Comparison of ENCODE assay signal across 18 cellular contexts in the genomic region with DNA sequence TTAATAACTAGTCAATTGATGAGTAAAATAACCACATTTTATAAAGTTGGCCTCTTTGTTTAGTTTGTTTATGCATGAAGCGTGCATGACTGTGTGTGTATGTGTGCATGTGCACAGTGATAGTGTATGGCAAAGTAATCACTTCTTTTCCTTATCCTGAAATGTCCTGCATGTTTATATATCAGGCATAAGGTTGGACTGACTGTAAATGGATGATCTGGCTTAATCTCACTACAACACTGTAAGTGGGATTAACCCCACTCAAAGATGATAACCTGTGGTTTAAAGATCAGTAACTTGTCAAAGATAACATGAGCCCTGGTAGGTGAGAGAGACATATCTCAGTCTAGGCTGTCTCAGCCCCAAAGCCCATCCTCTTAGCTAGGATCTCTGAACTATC.
DNase-seq lines count a peak whose midpoint lies in the region; FAIRE-seq and TF ChIP-seq lines count a peak whose summit lies in the region.
"Had no signal": no experiment of that assay in that cellular context is flagged by ENCODE, and none has a peak within 500 bp of the region (broad histone marks: within the 10 kb centered on the region; RNA-seq: fewer than 3 reads in every experiment).

No MANE protein-coding gene starts in this region.

- H3K9me3 ChIP-seq in suprapubic skin, result no peaks in the 10 kb centered on the region

- TF ChIP-seq CTCF in suprapubic skin (IDR thresholded peaks at IDR 0.05), result no peak

- no peak overlapping the region for H4K5ac ChIP-seq in mesendoderm (ENCODE audit: low read length)

- H2BK5ac ChIP-seq in mesendoderm (ENCODE audit: low read length), result no peak overlapping the region

- peak; percentile 58 for FAIRE-seq in urothelium cell line (lab: Jason Lieb, UNC)
- FAIRE-seq: GM12891, GM18507 had no signal

- H2AK5ac ChIP-seq in mesendoderm (ENCODE audit: low read length), result no peak overlapping the region

- no peak for TF ChIP-seq POLR2A in suprapubic skin (IDR thresholded peaks at IDR 0.05)

- H3K18ac ChIP-seq in mesendoderm (ENCODE audit: low read length), result no peak overlapping the region

- H3K4ac ChIP-seq in mesendoderm (ENCODE audit: low read depth, low read length), result no peak overlapping the region

- no peak overlapping the region for H2BK120ac ChIP-seq in mesendoderm (ENCODE audit: low read depth, low read length)

- H3K23ac ChIP-seq in mesendoderm (ENCODE audit: low read length), result no peak overlapping the region

- no peaks in the 10 kb centered on the region for H3K79me1 ChIP-seq in mesendoderm (ENCODE audit: low read length)

- TF ChIP-seq EP300 in suprapubic skin (IDR thresholded peaks at IDR 0.05), result no peak

- WGBS in mesendoderm (ENCODE audit: extremely low coverage, insufficient coverage, low lambda C conversion rate), result no CpG with 5 or more reads among the region's 1 CpG
- 90% methylated on average over 1 of the region's 1 CpG for WGBS in suprapubic skin

- no peak overlapping the region for H2BK15ac ChIP-seq in mesendoderm (replicated peaks; ENCODE audit: low read depth)

- no peaks in the 10 kb centered on the region for H3K79me2 ChIP-seq in mesendoderm (ENCODE audit: control insufficient read depth, insufficient read depth, low read length)

- H3K56ac ChIP-seq in mesendoderm (ENCODE audit: low read length), result no peak overlapping the region

- peak; percentile 89 for DNase-seq in NCI-H82 (lab: John Stamatoyannopoulos, UW)
- DNase-seq in amniotic epithelial cell (ENCODE audit: low read depth), result peak; percentile 45
- DNase-seq in mesendoderm, result peak; percentile 30
- DNase-seq in urothelium cell line (ENCODE audit: low spot score), result no peak
- DNase-seq in effector CD4-positive, alpha-beta T cell, result no peak
- no peak for DNase-seq in NCI-H748 treated with DMSO at 0.1 percent for 48 hours (lab: John Stamatoyannopoulos, UW)
- no peak for DNase-seq in suprapubic skin (ENCODE audit: low spot score in 2 of 2)
- DNase-seq: C1 segment of cervical spinal cord; Calu3; CD4-positive, alpha-beta memory T cell; COR-L47; DMS53; DMS79 treated with DMSO at 0.1 percent for 48 hours; GF-D8; H9 had no signal

- H3K4me1 ChIP-seq in mesendoderm (ENCODE audit: control insufficient read depth, low read depth, low read length), result no peaks in the 10 kb centered on the region
- H3K4me1 ChIP-seq in suprapubic skin, result no peaks in the 10 kb centered on the region

- H3K27ac ChIP-seq in mesendoderm (ENCODE audit: low read depth, low read length), result no peak overlapping the region
- no peak overlapping the region for H3K27ac ChIP-seq in suprapubic skin

- H3K9ac ChIP-seq in mesendoderm (ENCODE audit: low read length), result no peak overlapping the region

- H3K4me2 ChIP-seq in mesendoderm (ENCODE audit: low read length), result no peak overlapping the region
- H3K4me2 ChIP-seq: GM23338 had no signal

- H3K4me3 ChIP-seq in mesendoderm (ENCODE audit: low read length) (no peak overlapping the region), suprapubic skin (no peak overlapping the region)
- H3K4me3 ChIP-seq: GM23338 had no signal

- H3K27me3 ChIP-seq in mesendoderm (ENCODE audit: insufficient read depth, low read length, poor library complexity) (no peaks in the 10 kb centered on the region), suprapubic skin (no peaks in the 10 kb centered on the region)

- no peak overlapping the region for H4K8ac ChIP-seq in mesendoderm (ENCODE audit: low read depth, low read length)

- H3K36me3 ChIP-seq in mesendoderm (ENCODE audit: control insufficient read depth, insufficient read depth, low read length) (no peaks in the 10 kb centered on the region), suprapubic skin (no peaks in the 10 kb centered on the region)

Comparison
In these comparisons a context has a peak if more than half of its experiments do, and no peak if none do; other contexts are left out.
1. DNase-seq: peak in NCI-H82 (single experiment), amniotic epithelial cell (single experiment) and mesendoderm (single experiment); none in urothelium cell line (single experiment), effector CD4-positive, alpha-beta T cell (single experiment), NCI-H748 treated with DMSO at 0.1 percent for 48 hours (single experiment) and suprapubic skin (0 of 2).